ENCODE assay signal across 34 cellular contexts in genomic region chr19:54677217-54677616, GRCh38. TPM values are rescaled to one million over a fixed set of nuclear protein-coding genes. Genes with fewer than 3 reads are reported as not detected.
"Had no signal": no experiment of that assay in that cellular context is flagged by ENCODE, and none has a peak within 500 bp of the region (broad histone marks: within the 10 kb centered on the region; RNA-seq: fewer than 3 reads in every experiment).

No MANE protein-coding gene starts in this region.

- H3K4me3 Mint-ChIP-seq: dendritic cell treated with granulocyte-macrophage colony-stimulating factor and Interleukin-4, amounts not matched to agents 40 ng/mL and 50 ng/mL, for 4 days; endodermal cell; naive thymus-derived CD4-positive, alpha-beta T cell; nephron; neural progenitor cell; stimulated activated effector memory CD8-positive, alpha-beta T cell treated with anti-CD3 and anti-CD28 coated beads, Interleukin-12 subunit alpha, Interleukin-12 subunit beta, amount 100 ng/mL, for 72 hours had no signal

- H3K4me2 ChIP-seq: hepatocyte, neural progenitor cell had no signal

- H3K9me3 ChIP-seq: colonic mucosa, gastrocnemius medialis, heart left ventricle, prostate gland, right atrium auricular region, stomach, thyroid gland, upper lobe of left lung had no signal

- H3K36me3 ChIP-seq: colonic mucosa, gastrocnemius medialis, heart left ventricle, neural progenitor cell, prostate gland, right atrium auricular region, stomach, thyroid gland, upper lobe of left lung had no signal

- H3K36me3 Mint-ChIP-seq: naive thymus-derived CD4-positive, alpha-beta T cell; neural progenitor cell; stimulated activated effector memory CD8-positive, alpha-beta T cell treated with anti-CD3 and anti-CD28 coated beads, Interleukin-12 subunit alpha, Interleukin-12 subunit beta, amount 100 ng/mL, for 72 hours had no signal

- DNase-seq: colonic mucosa; effector CD8-positive, alpha-beta T cell; endodermal cell; foreskin fibroblast; gastrocnemius medialis; heart left ventricle; kidney; mesenchymal stem cell; midbrain; naive thymus-derived CD4-positive, alpha-beta T cell; nucleus accumbens; stimulated activated CD4-positive, alpha-beta T cell treated with anti-CD3 and anti-CD28 coated beads, Interleukin-2, amount 100 ng/mL, for 24 hours; stimulated activated CD4-positive, alpha-beta T cell treated with anti-CD3 and anti-CD28 coated beads, Interleukin-4, amount 100 ng/mL, for 24 hours; stimulated activated naive CD4-positive, alpha-beta T cell treated with Interleukin-2 at 50 U/mL for 16 hours; stomach; thyroid gland; upper lobe of left lung had no signal

- ATAC-seq: esophagus mucosa; gastrocnemius medialis; heart left ventricle; left lobe of liver; naive thymus-derived CD4-positive, alpha-beta T cell; sciatic nerve; stimulated activated effector memory CD8-positive, alpha-beta T cell treated with anti-CD3 and anti-CD28 coated beads, Interleukin-12 subunit alpha, Interleukin-12 subunit beta, amount 100 ng/mL, for 72 hours had no signal

- H3K27ac Mint-ChIP-seq: dendritic cell treated with granulocyte-macrophage colony-stimulating factor and Interleukin-4, amounts not matched to agents 40 ng/mL and 50 ng/mL, for 4 days; endodermal cell; naive thymus-derived CD4-positive, alpha-beta T cell; nephron; neural progenitor cell; stimulated activated effector memory CD8-positive, alpha-beta T cell treated with anti-CD3 and anti-CD28 coated beads, Interleukin-12 subunit alpha, Interleukin-12 subunit beta, amount 100 ng/mL, for 72 hours had no signal

- H2AFZ ChIP-seq: hepatocyte, neural progenitor cell had no signal

- H3K4me3 ChIP-seq: colonic mucosa, gastrocnemius medialis, heart left ventricle, hepatocyte, lung, neural progenitor cell, prostate gland, right atrium auricular region, stomach, thyroid gland, upper lobe of left lung had no signal

- H3K79me2 ChIP-seq: hepatocyte had no signal

- H3K4me1 Mint-ChIP-seq: endodermal cell; nephron; neural progenitor cell; stimulated activated effector memory CD8-positive, alpha-beta T cell treated with anti-CD3 and anti-CD28 coated beads, Interleukin-12 subunit alpha, Interleukin-12 subunit beta, amount 100 ng/mL, for 72 hours had no signal

- H3K4me1 ChIP-seq: colonic mucosa, gastrocnemius medialis, neural progenitor cell, prostate gland, right atrium auricular region, stomach, thyroid gland, upper lobe of left lung had no signal

- H3K27me3 ChIP-seq: colonic mucosa, gastrocnemius medialis, hepatocyte, neural progenitor cell, right atrium auricular region, thyroid gland, upper lobe of left lung had no signal

- H3K9me3 Mint-ChIP-seq: dendritic cell treated with granulocyte-macrophage colony-stimulating factor and Interleukin-4, amounts not matched to agents 40 ng/mL and 50 ng/mL, for 4 days; naive thymus-derived CD4-positive, alpha-beta T cell; stimulated activated effector memory CD8-positive, alpha-beta T cell treated with anti-CD3 and anti-CD28 coated beads, Interleukin-12 subunit alpha, Interleukin-12 subunit beta, amount 100 ng/mL, for 72 hours had no signal

- H3K27ac ChIP-seq: colonic mucosa, epithelial cell of prostate, gastrocnemius medialis, heart left ventricle, hepatocyte, neural progenitor cell, prostate gland, right atrium auricular region, stomach, thyroid gland, upper lobe of left lung had no signal

RNA-seq across cellular contexts. Expression of gene LILRB4, which starts 14.4 kb away (rescaled TPM):
- total RNA-seq: endodermal cell, hepatocyte, osteocyte had no signal
- polyA plus RNA-seq: hepatocyte; naive thymus-derived CD4-positive, alpha-beta T cell had no signal

RNA-seq across cellular contexts. Expression of gene LILRB1, which starts 46.9 kb away (rescaled TPM):
- total RNA-seq: endodermal cell, hepatocyte, osteocyte had no signal
- polyA plus RNA-seq: hepatocyte had no signal

RNA-seq across cellular contexts. Expression of gene KIR3DL3, which starts 47.0 kb away (rescaled TPM):
- total RNA-seq: colonic mucosa; endodermal cell; esophagus mucosa; gastrocnemius medialis; heart left ventricle; hepatocyte; kidney; left lobe of liver; lung; mucosa of gallbladder; naive thymus-derived CD4-positive, alpha-beta T cell; osteocyte; prostate gland; right atrium auricular region; sciatic nerve; stomach; subcutaneous adipose tissue; temporal lobe; thyroid gland; upper lobe of left lung had no signal
- polyA plus RNA-seq: heart left ventricle; hepatocyte; liver; lung; naive thymus-derived CD4-positive, alpha-beta T cell; stomach had no signal
